23 cellular contexts compared by ENCODE assay signal in genomic region chr12:94203796-94204195, GRCh38. TPM values are rescaled to one million over a fixed set of nuclear protein-coding genes. Genes with fewer than 3 reads are reported as not detected.
DNase-seq lines count a peak whose midpoint lies in the region; ATAC-seq, FAIRE-seq and TF ChIP-seq lines count a peak whose summit lies in the region.
"Had no signal": no experiment of that assay in that cellular context is flagged by ENCODE, and none has a peak within 500 bp of the region (broad histone marks: within the 10 kb centered on the region; RNA-seq: fewer than 3 reads in every experiment).

No MANE protein-coding gene starts in this region.

- no peak for ATAC-seq in K562
- ATAC-seq in stimulated activated effector memory CD8-positive, alpha-beta T cell treated with anti-CD3 and anti-CD28 coated beads, Interleukin-12 subunit alpha, Interleukin-12 subunit beta, amount 100 ng/mL, for 72 hours: no peak
- ATAC-seq in HG03025 (IDR thresholded peaks at IDR 0.05; ENCODE audit: low FRiP score, unreplicated experiment): no peak
- ATAC-seq: foreskin keratinocyte, HCT116, sciatic nerve had no signal

- FAIRE-seq in K562 (lab: Jason Lieb, UNC) (peak; percentile 37), RCC 7860 (lab: Jason Lieb, UNC) (no peak)
- FAIRE-seq: GM12891 had no signal

- H4K20me1 ChIP-seq in MM.1S (ENCODE audit: insufficient read depth, low read length) (no peaks in the 10 kb centered on the region), K562 (replicated peaks; ENCODE audit: control insufficient read depth, insufficient read depth, low read length) (no peaks in the 10 kb centered on the region)

- H3K9me2 ChIP-seq in MM.1S (replicated peaks; ENCODE audit: insufficient read depth, low read length): no peaks in the 10 kb centered on the region

- TF ChIP-seq CTCF in MM.1S (IDR thresholded peaks at IDR 0.05; ENCODE audit: low read length) (no peak), K562 (IDR thresholded peaks at IDR 0.05 in 2 of 3, conservative IDR thresholded peaks at IDR 0.05 in 1 of 3; ENCODE audit: insufficient read depth in 2 of 3, low read depth in 1 of 3, low read length in 3 of 3) (no peak)

- peak overlapping the region; percentile 97 for H3K4me2 ChIP-seq in MM.1S (ENCODE audit: low read depth, low read length)
- H3K4me2 ChIP-seq in K562 (ENCODE audit: insufficient read depth, low read length): no peak overlapping the region

- H3K27me3 Mint-ChIP-seq in activated CD4-positive, alpha-beta T cell treated with anti-CD3 and anti-CD28 coated beads, Interleukin-2, amount 10 ng/mL, durations not matched to agents 24 days and 14 days: no peaks in the 10 kb centered on the region
- H3K27me3 Mint-ChIP-seq: activated T-cell treated with anti-CD3 and anti-CD28 coated beads, Interleukin-2, amount 50 U/mL, for 24 hours; dendritic cell treated with granulocyte-macrophage colony-stimulating factor and Interleukin-4, amounts not matched to agents 40 ng/mL and 50 ng/mL, for 4 days; IgD-negative memory B cell had no signal

- TF ChIP-seq EP300 in K562 (IDR thresholded peaks at IDR 0.05; ENCODE audit: low read length): no peak

- H3K27me3 ChIP-seq in MM.1S (replicated peaks; ENCODE audit: insufficient read depth, low read length) (no peaks in the 10 kb centered on the region), K562 (ENCODE audit: control insufficient read depth in 2 of 2, insufficient read depth in 2 of 2, low read length in 2 of 2) (no peaks in the 10 kb centered on the region)
- H3K27me3 ChIP-seq: BE2C had no signal

- peaks cover 43% of the 10 kb centered on the region for H3K4me1 ChIP-seq in MM.1S (ENCODE audit: low read length)
- peaks cover 0 to 26% of the 10 kb centered on the region in 2 experiments; a peak in 3 of 5 replicates for H3K4me1 ChIP-seq in K562 (replicated peaks in 1 of 2; ENCODE audit: control insufficient read depth in 2 of 2, insufficient read depth in 2 of 2, low read length in 2 of 2)
- H3K4me1 ChIP-seq: BE2C had no signal

- peak overlapping the region; percentile 38 for H3K27ac Mint-ChIP-seq in activated CD4-positive, alpha-beta T cell treated with anti-CD3 and anti-CD28 coated beads, Interleukin-2, amount 10 ng/mL, durations not matched to agents 24 days and 14 days
- peak overlapping the region; percentile 98 for H3K27ac Mint-ChIP-seq in stimulated activated effector memory CD8-positive, alpha-beta T cell treated with anti-CD3 and anti-CD28 coated beads, Interleukin-12 subunit alpha, Interleukin-12 subunit beta, amount 100 ng/mL, for 72 hours
- H3K27ac Mint-ChIP-seq: dendritic cell treated with granulocyte-macrophage colony-stimulating factor and Interleukin-4, amounts not matched to agents 40 ng/mL and 50 ng/mL, for 4 days; type B pancreatic cell had no signal

- DNase-seq in activated CD4-positive, alpha-beta T cell treated with anti-CD3 and anti-CD28 coated beads, Interleukin-2, amount 10 ng/mL, durations not matched to agents 24 days and 14 days: no peak
- DNase-seq in activated CD4-positive, alpha-beta T cell treated with anti-CD3 and anti-CD28 coated beads for 4 hours: no peak
- DNase-seq in MM.1S (no peak), K562 (ENCODE audit: extremely low read depth in 1 of 4, low spot score in 3 of 4) (no peak), RCC 7860 (ENCODE audit: low spot score) (no peak), nucleus accumbens (lab: John Stamatoyannopoulos, UW) (no peak)
- no peak for DNase-seq in stimulated activated effector memory CD8-positive, alpha-beta T cell treated with anti-CD3 and anti-CD28 coated beads, Interleukin-12 subunit alpha, Interleukin-12 subunit beta, amount 100 ng/mL, for 72 hours (ENCODE audit: low spot score in 2 of 2)
- DNase-seq: activated CD4-positive, alpha-beta T cell treated with anti-CD3 and anti-CD28 coated beads, Interleukin-2, amount 50 U/mL, for 1 hour; activated T-cell treated with anti-CD3 and anti-CD28 coated beads, Interleukin-2, amount 50 U/mL, for 24 hours; BE2C; foreskin keratinocyte; GF-D8; hypothalamus; NCI-H1930; NCI-H345; stimulated activated naive CD4-positive, alpha-beta T cell had no signal

- H3K36me3 Mint-ChIP-seq in activated CD4-positive, alpha-beta T cell treated with anti-CD3 and anti-CD28 coated beads, Interleukin-2, amount 10 ng/mL, durations not matched to agents 24 days and 14 days (ENCODE audit: low read depth): peaks cover 21% of the 10 kb centered on the region
- peaks cover 12% of the 10 kb centered on the region for H3K36me3 Mint-ChIP-seq in stimulated activated effector memory CD8-positive, alpha-beta T cell treated with anti-CD3 and anti-CD28 coated beads, Interleukin-12 subunit alpha, Interleukin-12 subunit beta, amount 100 ng/mL, for 72 hours
- H3K36me3 Mint-ChIP-seq: type B pancreatic cell had no signal

- H3K4me3 ChIP-seq in MM.1S (ENCODE audit: low read length) (peak overlapping the region; percentile 52), K562 (no peak overlapping the region)

- H3K9me1 ChIP-seq in K562 (ENCODE audit: control insufficient read depth, insufficient read depth, low read length): no peaks in the 10 kb centered on the region

- H2AFZ ChIP-seq in MM.1S (ENCODE audit: low read length): no peak overlapping the region
- H2AFZ ChIP-seq in K562 (ENCODE audit: low read depth, low read length): peak overlapping the region; percentile 42

- H3K36me3 ChIP-seq in MM.1S (replicated peaks; ENCODE audit: insufficient read depth, low read length) (peaks cover 18% of the 10 kb centered on the region; the same call in 1 of the 2 replicates), K562 (ENCODE audit: control insufficient read depth, insufficient read depth, low read length) (no peaks in the 10 kb centered on the region)
- H3K36me3 ChIP-seq: BE2C had no signal

- H3K9ac ChIP-seq in MM.1S (ENCODE audit: low read length) (peak overlapping the region; percentile 99), K562 (ENCODE audit: insufficient read depth in 1 of 2, low read depth in 2 of 2, low read length in 2 of 2) (no peak overlapping the region)

- H3K79me2 ChIP-seq in MM.1S (ENCODE audit: low read length) (peaks cover 86% of the 10 kb centered on the region), K562 (ENCODE audit: control insufficient read depth, insufficient read depth, low read length) (no peaks in the 10 kb centered on the region)

- in situ Hi-C loops in K562 (cut with MboI): no loop called here

- no peak overlapping the region for H3K4me3 Mint-ChIP-seq in activated CD4-positive, alpha-beta T cell treated with anti-CD3 and anti-CD28 coated beads, Interleukin-2, amount 10 ng/mL, durations not matched to agents 24 days and 14 days
- peak overlapping the region; percentile 73 for H3K4me3 Mint-ChIP-seq in stimulated activated effector memory CD8-positive, alpha-beta T cell treated with anti-CD3 and anti-CD28 coated beads, Interleukin-12 subunit alpha, Interleukin-12 subunit beta, amount 100 ng/mL, for 72 hours
- H3K4me3 Mint-ChIP-seq: dendritic cell treated with granulocyte-macrophage colony-stimulating factor and Interleukin-4, amounts not matched to agents 40 ng/mL and 50 ng/mL, for 4 days; type B pancreatic cell had no signal

- H3K9me3 Mint-ChIP-seq in activated CD4-positive, alpha-beta T cell treated with anti-CD3 and anti-CD28 coated beads, Interleukin-2, amount 10 ng/mL, durations not matched to agents 24 days and 14 days: peaks cover 4% of the 10 kb centered on the region
- H3K9me3 Mint-ChIP-seq in stimulated activated effector memory CD8-positive, alpha-beta T cell treated with anti-CD3 and anti-CD28 coated beads, Interleukin-12 subunit alpha, Interleukin-12 subunit beta, amount 100 ng/mL, for 72 hours: no peaks in the 10 kb centered on the region
- H3K9me3 Mint-ChIP-seq: dendritic cell treated with granulocyte-macrophage colony-stimulating factor and Interleukin-4, amounts not matched to agents 40 ng/mL and 50 ng/mL, for 4 days; type B pancreatic cell had no signal

- TF ChIP-seq RAD21 in K562 (CRISPR knock-in tag; conservative IDR thresholded peaks at IDR 0.05 in 1 of 2, IDR thresholded peaks at IDR 0.05 in 1 of 2): no peak

- POLR2A ChIA-PET in K562 (lab: Yijun Ruan, JAX): interaction anchor here (0.6 kb wide), 1 partner anchor 1381 kb away, joined by 3 read pairs; no protein-coding TSS in a partner anchor

- CTCF ChIA-PET in K562 (lab: Yijun Ruan, JAX; ENCODE audit: low intra/inter-chr PET ratio): no interaction called here

- no TSS peak for BruUV-seq in K562 (replicated peaks; lab: Mats Ljungman, UMichigan)

- TF ChIP-seq POLR2A in K562 (conservative IDR thresholded peaks at IDR 0.05): no peak

- peaks cover 64% of the 10 kb centered on the region for H3K4me1 Mint-ChIP-seq in activated CD4-positive, alpha-beta T cell treated with anti-CD3 and anti-CD28 coated beads, Interleukin-2, amount 10 ng/mL, durations not matched to agents 24 days and 14 days
- H3K4me1 Mint-ChIP-seq in stimulated activated effector memory CD8-positive, alpha-beta T cell treated with anti-CD3 and anti-CD28 coated beads, Interleukin-12 subunit alpha, Interleukin-12 subunit beta, amount 100 ng/mL, for 72 hours: peaks cover 74% of the 10 kb centered on the region

- 43% methylated on average over 5 of the region's 5 CpGs for WGBS in K562 (ENCODE audit: insufficient coverage, low coverage, missing lambda C conversion rate)

- H3F3A ChIP-seq in MM.1S (ENCODE audit: insufficient read depth, low read length): peaks cover 69% of the 10 kb centered on the region

- intact Hi-C loops in activated CD4-positive, alpha-beta T cell treated with anti-CD3 and anti-CD28 coated beads, Interleukin-2, amount 10 ng/mL, durations not matched to agents 24 days and 14 days (cut with micrococcal nuclease): no loop called here
- intact Hi-C loops in K562 (cut with micrococcal nuclease): no loop called here

- H3K27ac ChIP-seq in MM.1S (ENCODE audit: low read length) (peak overlapping the region; percentile 99), K562 (ENCODE audit: extremely low read depth, low read depth, low read length) (no peak overlapping the region)
- H3K27ac ChIP-seq: foreskin keratinocyte had no signal

- H3K9me3 ChIP-seq in MM.1S (replicated peaks; ENCODE audit: insufficient read depth, low read length): no peaks in the 10 kb centered on the region
- H3K9me3 ChIP-seq in K562 (replicated peaks; ENCODE audit: control insufficient read depth, insufficient read depth, low read depth, low read length): no peaks in the 10 kb centered on the region
- H3K9me3 ChIP-seq: BE2C had no signal

RNA-seq across cellular contexts. Expression of gene PLXNC1, which starts 55.4 kb away (rescaled TPM):
- 15.0 and 16.0 TPM in 2 replicates for total RNA-seq in activated CD4-positive, alpha-beta T cell treated with anti-CD3 and anti-CD28 coated beads, Interleukin-2, amount 10 ng/mL, durations not matched to agents 24 days and 14 days
- total RNA-seq in K562 (2011; cell fraction: chromatin; rRNA removed; ENCODE audit: low replicate concordance): 0.32 and 0.37 TPM in 2 replicates
- under 0.01 TPM in 1 of 2 replicates, not detected in the other for total RNA-seq in K562 (2011; cell fraction: nucleolus; rRNA removed)
- 0.23 and 0.29 TPM in 2 replicates for total RNA-seq in K562 (2011; cell fraction: nucleoplasm; rRNA removed)
- 0.14 and 0.16 TPM in 2 replicates for total RNA-seq in K562 (2014; rRNA removed)
- 0.18 and 0.45 TPM in 2 replicates for total RNA-seq in K562 (2014; rRNA removed; fragmentation: Illumina TruSeq; extraction: Trizol)
- 0.30 and 0.87 TPM in 2 replicates for total RNA-seq in K562 (2015; rRNA removed; fragmentation: Illumina TruSeq; extraction: Trizol)
- total RNA-seq in K562 (2021): 0.33 and 0.42 TPM in 2 replicates
- polyA plus RNA-seq in K562 (2011; rRNA removed): 0.12 and 0.53 TPM in 2 replicates
- 0.01 and 0.25 TPM in 2 replicates for polyA plus RNA-seq in K562 (2011; cell fraction: cytosol; rRNA removed)
- polyA plus RNA-seq in K562 (2011; cell fraction: nucleus; rRNA removed): 0.14 and 0.77 TPM in 2 replicates
- 0.59 and 1.0 TPM in 2 replicates for polyA plus RNA-seq in K562 (2012)
- 0.21 and 0.44 TPM in 2 replicates for polyA plus RNA-seq in K562 (2014; fragmentation: Illumina TruSeq; extraction: Trizol)
- polyA plus RNA-seq in K562 (2014; fragmentation: Nextera tagmentation; extraction: Ambion mirVana): under 1 TPM; 0.28 to 0.55 TPM
- 0.08 TPM in 2 replicates for polyA plus RNA-seq in K562 (2014; rRNA removed)
- polyA minus RNA-seq in K562 (2011; rRNA and poly(A)+ RNA removed): 0.12 and 1.7 TPM in 2 replicates
- polyA minus RNA-seq in K562 (2011; cell fraction: cytosol; rRNA and poly(A)+ RNA removed): 0.76 TPM in 1 of 2 replicates, not detected in the other
- under 0.01 and 1.2 TPM in 2 replicates for polyA minus RNA-seq in K562 (2011; cell fraction: nucleus; rRNA and poly(A)+ RNA removed)
